ENCODE assay signal across 1 cellular context in genomic region chr16:3400779-3401688, GRCh38.
TF ChIP-seq lines count a peak whose summit lies in the region.

ZNF174 (plus strand) TSS chr16:3401215; CDS start chr16:3402005, 790 bp downstream.
ZSCAN32 (minus strand) TSS chr16:3401004; CDS start chr16:3397557, 3,447 bp downstream.

TF ChIP-seq in K562, 482 proteins besides CTCF, POLR2A, EP300 and RAD21 (continued from another document and continues in another):
- TF ChIP-seq CHD7 (IDR thresholded peaks at IDR 0.05; ENCODE audit: low read depth, low read length) (no peak), SMAD2 (IDR thresholded peaks at IDR 0.05; ENCODE audit: low read depth, low read length) (no peak), ATF3 (IDR thresholded peaks at IDR 0.05) (no peak), ATF3 (CRISPR knock-in tag; conservative IDR thresholded peaks at IDR 0.05) (peak; percentile 63; the same call in 1 of the 2 replicates), PHB (CRISPR knock-in tag; IDR thresholded peaks at IDR 0.05) (no peak; the same call in 1 of the 2 replicates), MAFF (IDR thresholded peaks at IDR 0.05; ENCODE audit: low read length) (no peak), ESRRA (IDR thresholded peaks at IDR 0.05; ENCODE audit: borderline replicate concordance, low read depth) (0 out of 2 replicates have a peak, but pooled peaks have one; percentile 28), ZNF354B (CRISPR knock-in tag; IDR thresholded peaks at IDR 0.05) (no peak), GTF2F1 (IDR thresholded peaks at IDR 0.05; ENCODE audit: low read depth, low read length) (no peak), SMARCE1 (IDR thresholded peaks at IDR 0.05) (no peak), CBFA2T2 (conservative IDR thresholded peaks at IDR 0.05) (no peak), ILK (tag; IDR thresholded peaks at IDR 0.05; ENCODE audit: borderline replicate concordance, low read depth) (no peak), CHD4 (IDR thresholded peaks at IDR 0.05; ENCODE audit: insufficient read depth, insufficient replicate concordance, low read depth, low read length, poor library complexity, severe bottlenecking) (no peak), ZNF551 (CRISPR knock-in tag; IDR thresholded peaks at IDR 0.05) (no peak), ZNF696 (CRISPR knock-in tag; conservative IDR thresholded peaks at IDR 0.05) (no peak), ARHGAP35 (IDR thresholded peaks at IDR 0.05; ENCODE audit: partially characterized antibody) (no peak), E2F6 (IDR thresholded peaks at IDR 0.05; ENCODE audit: borderline replicate concordance in 1 of 2, extremely low read depth in 1 of 2, insufficient read depth in 1 of 2, insufficient read length in 1 of 2, low read depth in 1 of 2, low read length in 1 of 2, poor library complexity in 1 of 2, severe bottlenecking in 1 of 2) (peak; percentile 66 to 80), MEIS2 (IDR thresholded peaks at IDR 0.05; ENCODE audit: partially characterized antibody) (peak; percentile 93), SPI1 (IDR thresholded peaks at IDR 0.05; ENCODE audit: borderline replicate concordance, low read depth, low read length) (no peak), BRD4 (IDR thresholded peaks at IDR 0.05) (no peak), NR2C2 (CRISPR knock-in tag; IDR thresholded peaks at IDR 0.05) (peak; percentile 24; the same call in 1 of the 2 replicates), NR2C2 (tag; IDR thresholded peaks at IDR 0.05) (peak; percentile 34; the same call in 1 of the 2 replicates), FUS (optimal IDR thresholded peaks at IDR 0.05; ENCODE audit: low read depth, low read length) (no peak), ZC3H4 (CRISPR knock-in tag; IDR thresholded peaks at IDR 0.05; ENCODE audit: borderline replicate concordance) (no peak), XRCC4 (IDR thresholded peaks at IDR 0.05; ENCODE audit: extremely low read depth, insufficient read depth, insufficient read length) (no peak), PURB (CRISPR knock-in tag; IDR thresholded peaks at IDR 0.05; ENCODE audit: low read depth) (no peak), CEBPZ (IDR thresholded peaks at IDR 0.05; ENCODE audit: borderline replicate concordance, low read depth, low read length) (peak; percentile 35; the same call in 1 of the 2 replicates)
- TF ChIP-seq, protein P1, sequence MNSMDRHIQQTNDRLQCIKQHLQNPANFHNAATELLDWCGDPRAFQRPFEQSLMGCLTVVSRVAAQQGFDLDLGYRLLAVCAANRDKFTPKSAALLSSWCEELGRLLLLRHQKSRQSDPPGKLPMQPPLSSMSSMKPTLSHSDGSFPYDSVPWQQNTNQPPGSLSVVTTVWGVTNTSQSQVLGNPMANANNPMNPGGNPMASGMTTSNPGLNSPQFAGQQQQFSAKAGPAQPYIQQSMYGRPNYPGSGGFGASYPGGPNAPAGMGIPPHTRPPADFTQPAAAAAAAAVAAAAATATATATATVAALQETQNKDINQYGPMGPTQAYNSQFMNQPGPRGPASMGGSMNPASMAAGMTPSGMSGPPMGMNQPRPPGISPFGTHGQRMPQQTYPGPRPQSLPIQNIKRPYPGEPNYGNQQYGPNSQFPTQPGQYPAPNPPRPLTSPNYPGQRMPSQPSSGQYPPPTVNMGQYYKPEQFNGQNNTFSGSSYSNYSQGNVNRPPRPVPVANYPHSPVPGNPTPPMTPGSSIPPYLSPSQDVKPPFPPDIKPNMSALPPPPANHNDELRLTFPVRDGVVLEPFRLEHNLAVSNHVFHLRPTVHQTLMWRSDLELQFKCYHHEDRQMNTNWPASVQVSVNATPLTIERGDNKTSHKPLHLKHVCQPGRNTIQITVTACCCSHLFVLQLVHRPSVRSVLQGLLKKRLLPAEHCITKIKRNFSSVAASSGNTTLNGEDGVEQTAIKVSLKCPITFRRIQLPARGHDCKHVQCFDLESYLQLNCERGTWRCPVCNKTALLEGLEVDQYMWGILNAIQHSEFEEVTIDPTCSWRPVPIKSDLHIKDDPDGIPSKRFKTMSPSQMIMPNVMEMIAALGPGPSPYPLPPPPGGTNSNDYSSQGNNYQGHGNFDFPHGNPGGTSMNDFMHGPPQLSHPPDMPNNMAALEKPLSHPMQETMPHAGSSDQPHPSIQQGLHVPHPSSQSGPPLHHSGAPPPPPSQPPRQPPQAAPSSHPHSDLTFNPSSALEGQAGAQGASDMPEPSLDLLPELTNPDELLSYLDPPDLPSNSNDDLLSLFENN (IDR thresholded peaks at IDR 0.05; ENCODE audit: low read depth in 2 of 2, low read length in 2 of 2), result no peak
- TF ChIP-seq, protein P2, sequence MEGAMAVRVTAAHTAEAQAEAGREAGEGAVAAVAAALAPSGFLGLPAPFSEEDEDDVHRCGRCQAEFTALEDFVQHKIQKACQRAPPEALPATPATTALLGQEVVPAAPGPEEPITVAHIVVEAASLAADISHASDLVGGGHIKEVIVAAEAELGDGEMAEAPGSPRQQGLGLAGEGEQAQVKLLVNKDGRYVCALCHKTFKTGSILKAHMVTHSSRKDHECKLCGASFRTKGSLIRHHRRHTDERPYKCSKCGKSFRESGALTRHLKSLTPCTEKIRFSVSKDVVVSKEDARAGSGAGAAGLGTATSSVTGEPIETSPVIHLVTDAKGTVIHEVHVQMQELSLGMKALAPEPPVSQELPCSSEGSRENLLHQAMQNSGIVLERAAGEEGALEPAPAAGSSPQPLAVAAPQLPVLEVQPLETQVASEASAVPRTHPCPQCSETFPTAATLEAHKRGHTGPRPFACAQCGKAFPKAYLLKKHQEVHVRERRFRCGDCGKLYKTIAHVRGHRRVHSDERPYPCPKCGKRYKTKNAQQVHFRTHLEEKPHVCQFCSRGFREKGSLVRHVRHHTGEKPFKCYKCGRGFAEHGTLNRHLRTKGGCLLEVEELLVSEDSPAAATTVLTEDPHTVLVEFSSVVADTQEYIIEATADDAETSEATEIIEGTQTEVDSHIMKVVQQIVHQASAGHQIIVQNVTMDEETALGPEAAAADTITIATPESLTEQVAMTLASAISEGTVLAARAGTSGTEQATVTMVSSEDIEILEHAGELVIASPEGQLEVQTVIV (CRISPR knock-in tag; IDR thresholded peaks at IDR 0.05; ENCODE audit: borderline replicate concordance), result no peak
- TF ChIP-seq, protein P3, sequence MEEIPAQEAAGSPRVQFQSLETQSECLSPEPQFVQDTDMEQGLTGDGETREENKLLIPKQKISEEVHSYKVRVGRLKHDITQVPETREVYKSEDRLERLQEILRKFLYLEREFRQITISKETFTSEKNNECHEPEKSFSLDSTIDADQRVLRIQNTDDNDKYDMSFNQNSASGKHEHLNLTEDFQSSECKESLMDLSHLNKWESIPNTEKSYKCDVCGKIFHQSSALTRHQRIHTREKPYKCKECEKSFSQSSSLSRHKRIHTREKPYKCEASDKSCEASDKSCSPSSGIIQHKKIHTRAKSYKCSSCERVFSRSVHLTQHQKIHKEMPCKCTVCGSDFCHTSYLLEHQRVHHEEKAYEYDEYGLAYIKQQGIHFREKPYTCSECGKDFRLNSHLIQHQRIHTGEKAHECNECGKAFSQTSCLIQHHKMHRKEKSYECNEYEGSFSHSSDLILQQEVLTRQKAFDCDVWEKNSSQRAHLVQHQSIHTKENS (CRISPR knock-in tag; IDR thresholded peaks at IDR 0.05), result no peak
